ENCODE assay signal across 1 cellular context in the genomic region with DNA sequence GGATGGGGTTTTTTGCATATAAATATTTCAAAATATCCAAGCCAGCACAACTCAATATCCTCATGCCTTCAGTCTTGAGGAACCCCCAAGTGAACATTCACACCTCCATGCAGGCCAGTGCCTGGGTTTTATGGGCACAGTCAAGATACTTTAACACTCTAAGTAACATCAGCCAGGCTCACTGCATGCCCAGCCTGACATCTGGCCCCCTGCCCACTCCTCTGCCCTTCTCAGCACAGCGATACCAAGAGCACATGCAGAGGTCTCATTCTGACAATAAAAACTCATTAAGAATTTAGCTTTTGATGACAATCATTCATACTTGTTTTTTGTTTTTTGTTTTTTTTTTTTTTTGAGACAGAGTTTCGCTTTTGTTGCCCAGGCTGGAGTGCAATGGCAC.
TF ChIP-seq lines count a peak whose summit lies in the region.

No MANE protein-coding gene starts in this region.

TF ChIP-seq in SK-N-SH treated with all-trans-retinoic acid at 6 μM for 48 hours, 23 proteins besides CTCF, POLR2A, EP300 and RAD21 (continued from another document):
- TF ChIP-seq, protein P1, sequence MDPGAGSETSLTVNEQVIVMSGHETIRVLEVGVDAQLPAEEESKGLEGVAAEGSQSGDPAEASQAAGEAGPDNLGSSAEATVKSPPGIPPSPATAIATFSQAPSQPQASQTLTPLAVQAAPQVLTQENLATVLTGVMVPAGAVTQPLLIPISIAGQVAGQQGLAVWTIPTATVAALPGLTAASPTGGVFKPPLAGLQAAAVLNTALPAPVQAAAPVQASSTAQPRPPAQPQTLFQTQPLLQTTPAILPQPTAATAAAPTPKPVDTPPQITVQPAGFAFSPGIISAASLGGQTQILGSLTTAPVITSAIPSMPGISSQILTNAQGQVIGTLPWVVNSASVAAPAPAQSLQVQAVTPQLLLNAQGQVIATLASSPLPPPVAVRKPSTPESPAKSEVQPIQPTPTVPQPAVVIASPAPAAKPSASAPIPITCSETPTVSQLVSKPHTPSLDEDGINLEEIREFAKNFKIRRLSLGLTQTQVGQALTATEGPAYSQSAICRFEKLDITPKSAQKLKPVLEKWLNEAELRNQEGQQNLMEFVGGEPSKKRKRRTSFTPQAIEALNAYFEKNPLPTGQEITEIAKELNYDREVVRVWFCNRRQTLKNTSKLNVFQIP (CRISPR knock-in tag; IDR thresholded peaks at IDR 0.05; ENCODE audit: borderline replicate concordance, low read depth) = no peak
